In the genomic region with DNA sequence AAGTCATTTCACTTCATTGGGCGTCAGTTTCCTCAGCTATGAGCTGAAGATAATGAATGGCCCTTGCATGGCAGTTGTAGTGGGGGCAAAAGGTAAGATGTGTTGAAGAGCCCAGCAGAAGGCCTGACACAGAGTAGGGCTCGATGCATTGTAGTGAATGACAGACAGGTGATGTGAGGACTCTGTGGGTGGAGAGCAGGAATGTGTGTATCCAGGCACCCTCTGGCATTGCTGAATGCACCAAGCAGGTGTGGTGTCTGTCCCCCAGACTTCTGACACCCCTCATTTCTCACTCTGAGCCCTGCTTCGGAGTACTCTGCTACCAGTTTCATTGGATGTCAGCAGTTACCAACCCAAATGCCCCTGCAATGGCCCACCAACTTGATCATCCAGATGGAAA, we compare ENCODE assay signal across 24 cellular contexts. TPM values are rescaled to one million over a fixed set of nuclear protein-coding genes. Genes with fewer than 3 reads are reported as not detected.
DNase-seq lines count a peak whose midpoint lies in the region; ATAC-seq and TF ChIP-seq lines count a peak whose summit lies in the region.
"Had no signal": no experiment of that assay in that cellular context is flagged by ENCODE, and none has a peak within 500 bp of the region (broad histone marks: within the 10 kb centered on the region; RNA-seq: fewer than 3 reads in every experiment).

No MANE protein-coding gene starts in this region.

- H4K20me1 ChIP-seq in neural progenitor cell (ENCODE audit: low read depth): peaks cover 43% of the 10 kb centered on the region

- peaks cover 15% of the 10 kb centered on the region for H3K4me1 ChIP-seq in neural progenitor cell
- no peaks in the 10 kb centered on the region for H3K4me1 ChIP-seq in aorta (ENCODE audit: control insufficient read depth in 1 of 2, insufficient read depth in 2 of 2, low read length in 2 of 2)
- H3K4me1 ChIP-seq: BE2C had no signal

- peaks cover 4% of the 10 kb centered on the region for H3K4me1 Mint-ChIP-seq in neural progenitor cell
- H3K4me1 Mint-ChIP-seq in endothelial cell (ENCODE audit: unreplicated experiment): no peaks in the 10 kb centered on the region

- H3K9ac ChIP-seq in neural progenitor cell: no peak overlapping the region
- H3K9ac ChIP-seq: BLaER1 treated with 17β-estradiol and CSF1 and Interleukin-3, amounts not matched to agents 10 nM and 100 nM had no signal

- no peak for ATAC-seq in aorta (ENCODE audit: low FRiP score)
- ATAC-seq in HG02852 (IDR thresholded peaks at IDR 0.05; ENCODE audit: unreplicated experiment): no peak
- ATAC-seq: GM12878, GM23338, HCT116 had no signal

- H3K27me3 ChIP-seq in neural progenitor cell (peaks cover 96% of the 10 kb centered on the region), aorta (ENCODE audit: control insufficient read depth in 1 of 2, insufficient read depth in 2 of 2, low read length in 1 of 2) (peaks cover 0 to 1% of the 10 kb centered on the region in 2 donors)

- intact Hi-C loops in posterior vena cava (cut with DNase I): no loop called here
- intact Hi-C loops in aorta (cut with DNase I): no loop called here

- H3K27ac ChIP-seq in neural progenitor cell (peak overlapping the region; percentile 77), aorta (ENCODE audit: low read depth in 1 of 2, low read length in 2 of 2) (no peak overlapping the region)
- H3K27ac ChIP-seq: 22Rv1; BLaER1 treated with 17β-estradiol and CSF1 and Interleukin-3, amounts not matched to agents 10 nM and 100 nM had no signal

- peak; percentile 22 for DNase-seq in activated effector memory CD4-positive, alpha-beta T cell treated with anti-CD3 and anti-CD28 coated beads, Interleukin-2, amount 50 U/mL, for 16 hours
- no peak for DNase-seq in activated effector memory CD4-positive, alpha-beta T cell treated with Interleukin-2 at 50 U/mL for 16 hours
- DNase-seq in neural progenitor cell (ENCODE audit: low spot score): no peak
- peak; percentile 7 for DNase-seq in posterior vena cava (ENCODE audit: low spot score)
- peak; percentile 7 to 39 for DNase-seq in aorta
- no peak for DNase-seq in HuH-7.5 (ENCODE audit: low spot score)
- no peak for DNase-seq in endothelial cell (ENCODE audit: low spot score)
- DNase-seq: AML-193; BE2C; CD4-positive, alpha-beta T cell; CD8-positive, alpha-beta memory T cell; DMS 273 treated with DMSO at 0.1 percent for 48 hours; DMS79; EL; GDM1; H9 had no signal

- no peak overlapping the region for H3K4me3 Mint-ChIP-seq in neural progenitor cell
- no peak overlapping the region for H3K4me3 Mint-ChIP-seq in endothelial cell (ENCODE audit: unreplicated experiment)
- H3K4me3 Mint-ChIP-seq: CD4-positive, alpha-beta T cell; CD8-positive, alpha-beta memory T cell; GM23338; H9 had no signal

- no peak overlapping the region for H3K4me2 ChIP-seq in neural progenitor cell
- H3K4me2 ChIP-seq: BLaER1 treated with 17β-estradiol and CSF1 and Interleukin-3, amounts not matched to agents 10 nM and 100 nM; GM23338 had no signal

- H3K27ac Mint-ChIP-seq in neural progenitor cell: no peak overlapping the region
- H3K27ac Mint-ChIP-seq in endothelial cell (ENCODE audit: unreplicated experiment): no peak overlapping the region
- H3K27ac Mint-ChIP-seq: CD4-positive, alpha-beta T cell; CD8-positive, alpha-beta memory T cell; GM23338 had no signal

- H3K9me3 Mint-ChIP-seq in neural progenitor cell: no peaks in the 10 kb centered on the region
- H3K9me3 Mint-ChIP-seq in endothelial cell (ENCODE audit: unreplicated experiment): no peaks in the 10 kb centered on the region
- H3K9me3 Mint-ChIP-seq: CD4-positive, alpha-beta T cell; CD8-positive, alpha-beta memory T cell; GM23338; H9 had no signal

- peaks cover 19% of the 10 kb centered on the region for H3F3A ChIP-seq in neural progenitor cell (ENCODE audit: low read depth)

- H3K4me3 ChIP-seq in neural progenitor cell (no peak overlapping the region), aorta (ENCODE audit: low read length in 2 of 2) (no peak overlapping the region)
- H3K4me3 ChIP-seq: BLaER1 treated with 17β-estradiol and CSF1 and Interleukin-3, amounts not matched to agents 10 nM and 100 nM; GM12878; GM23338 had no signal

- TF ChIP-seq CTCF in neural progenitor cell (IDR thresholded peaks at IDR 0.05): no peak
- TF ChIP-seq CTCF in endothelial cell (IDR thresholded peaks at IDR 0.05; ENCODE audit: unreplicated experiment): no peak

- H3K79me2 ChIP-seq in neural progenitor cell (ENCODE audit: low read depth): no peaks in the 10 kb centered on the region

- H3K36me3 Mint-ChIP-seq in neural progenitor cell (no peaks in the 10 kb centered on the region), endothelial cell (ENCODE audit: low read depth, unreplicated experiment) (peaks cover 4% of the 10 kb centered on the region)
- H3K36me3 Mint-ChIP-seq: CD14-positive monocyte; CD8-positive, alpha-beta memory T cell had no signal

- H2AFZ ChIP-seq in neural progenitor cell (replicated peaks): no peak overlapping the region
- H2AFZ ChIP-seq: GM23338 had no signal

- 80 to 81% methylated on average over 3 of the region's 3 CpGs for WGBS in aorta, 2 donors

- peaks cover 19% of the 10 kb centered on the region for H3K27me3 Mint-ChIP-seq in neural progenitor cell (ENCODE audit: insufficient read depth, low read depth)
- peaks cover 10% of the 10 kb centered on the region for H3K27me3 Mint-ChIP-seq in endothelial cell (ENCODE audit: unreplicated experiment)

- H3K36me3 ChIP-seq in neural progenitor cell (no peaks in the 10 kb centered on the region), aorta (ENCODE audit: control insufficient read depth in 1 of 2, insufficient read depth in 2 of 2, low read length in 1 of 2) (no peaks in the 10 kb centered on the region)
- H3K36me3 ChIP-seq: BE2C; BLaER1 treated with 17β-estradiol and CSF1 and Interleukin-3, amounts not matched to agents 10 nM and 100 nM had no signal

- H3K9me3 ChIP-seq in neural progenitor cell (ENCODE audit: low read depth) (no peaks in the 10 kb centered on the region), aorta (ENCODE audit: control insufficient read depth, low read length) (no peaks in the 10 kb centered on the region)
- H3K9me3 ChIP-seq: BE2C; BLaER1 treated with 17β-estradiol and CSF1 and Interleukin-3, amounts not matched to agents 10 nM and 100 nM had no signal

RNA-seq across cellular contexts. Expression of gene LHX2, which starts 22.4 kb away (rescaled TPM):
- total RNA-seq in neural progenitor cell (ENCODE audit: low replicate concordance) (36.3 and 59.5 TPM in 2 replicates), posterior vena cava (not detected), aorta (under 1 TPM in 1 of 2 donors, not detected in 1; 0.26 TPM), endothelial cell (ENCODE audit: unreplicated experiment) (not detected)
- under 1 TPM in 1 of 2 donors, not detected in 1; 0.38 TPM for polyA plus RNA-seq in aorta
- total RNA-seq: CD8-positive, alpha-beta memory T cell; H9 had no signal
- polyA plus RNA-seq: AG04450; CD14-positive monocyte; CD8-positive, alpha-beta memory T cell; GM23338 had no signal

Comparison
In these comparisons a context has a peak if more than half of its experiments do, and no peak if none do; other contexts are left out.
1. DNase-seq: peak in activated effector memory CD4-positive, alpha-beta T cell treated with anti-CD3 and anti-CD28 coated beads, Interleukin-2, amount 50 U/mL, for 16 hours (single experiment), posterior vena cava (single experiment) and aorta (2 of 2); none in activated effector memory CD4-positive, alpha-beta T cell treated with Interleukin-2 at 50 U/mL for 16 hours (single experiment), neural progenitor cell (single experiment), HuH-7.5 (single experiment) and endothelial cell (single experiment).
2. RNA of gene LHX2, which starts 22.4 kb away (total RNA-seq): 36.3 to 59.5 TPM in neural progenitor cell; not detected in posterior vena cava, 0.26 TPM in aorta and not detected in endothelial cell (single experiment); every median in the first group is over 10 times any median in the second.